Comparison of ENCODE assay signal across 1 cellular context in the genomic region with DNA sequence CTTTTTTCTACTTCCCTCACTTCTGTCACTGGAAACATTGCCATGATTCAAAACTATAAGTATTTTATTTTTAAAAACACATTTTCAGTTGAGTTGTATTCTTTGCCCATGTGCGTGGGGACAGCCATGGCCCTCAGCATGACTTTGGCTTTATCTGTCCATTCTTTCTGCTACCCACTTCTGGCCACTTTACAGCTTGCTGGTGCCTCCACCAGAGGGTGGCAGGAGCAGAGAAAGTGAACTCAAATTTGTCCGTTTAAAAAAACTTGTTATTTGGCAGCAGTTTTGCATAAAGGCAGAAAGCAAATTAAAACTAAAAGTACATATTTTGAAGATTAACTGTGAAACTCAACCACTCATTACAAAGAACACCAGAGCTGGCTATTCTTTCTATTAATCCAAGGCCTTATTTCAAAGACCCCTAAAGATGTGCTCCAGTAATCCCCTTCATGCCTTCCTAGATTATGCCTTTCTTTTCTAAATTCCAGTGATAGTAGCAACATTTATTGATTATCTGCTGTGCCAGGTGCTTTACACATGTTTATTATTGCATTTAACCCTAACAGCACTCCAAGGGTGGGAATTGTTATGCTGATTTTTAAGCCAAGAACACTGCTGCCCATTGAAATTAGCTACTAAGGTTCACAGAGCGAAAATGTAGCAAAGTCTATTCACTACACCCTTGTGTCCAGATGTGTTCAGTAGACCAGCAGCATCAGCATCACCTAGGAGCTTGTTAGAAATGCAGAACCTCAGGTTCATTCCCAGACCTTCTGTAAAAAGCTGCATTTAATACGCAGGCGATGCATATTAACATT.
A peak's percentile ranks its signal among the peaks of the same experiment; 100 is the strongest.
TF ChIP-seq lines count a peak whose summit lies in the region.

No MANE protein-coding gene starts in this region.

TF ChIP-seq in A549, 52 proteins besides CTCF, POLR2A, EP300 and RAD21 (continued from another document):
- TF ChIP-seq, protein P1, sequence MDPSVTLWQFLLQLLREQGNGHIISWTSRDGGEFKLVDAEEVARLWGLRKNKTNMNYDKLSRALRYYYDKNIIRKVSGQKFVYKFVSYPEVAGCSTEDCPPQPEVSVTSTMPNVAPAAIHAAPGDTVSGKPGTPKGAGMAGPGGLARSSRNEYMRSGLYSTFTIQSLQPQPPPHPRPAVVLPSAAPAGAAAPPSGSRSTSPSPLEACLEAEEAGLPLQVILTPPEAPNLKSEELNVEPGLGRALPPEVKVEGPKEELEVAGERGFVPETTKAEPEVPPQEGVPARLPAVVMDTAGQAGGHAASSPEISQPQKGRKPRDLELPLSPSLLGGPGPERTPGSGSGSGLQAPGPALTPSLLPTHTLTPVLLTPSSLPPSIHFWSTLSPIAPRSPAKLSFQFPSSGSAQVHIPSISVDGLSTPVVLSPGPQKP (IDR thresholded peaks at IDR 0.05; ENCODE audit: low read depth, low read length) = no peak
- TF ChIP-seq CBX2 (IDR thresholded peaks at IDR 0.05; ENCODE audit: borderline replicate concordance, low read depth) = no peak
- peak; percentile 47 for TF ChIP-seq SMC3 (IDR thresholded peaks at IDR 0.05)
